Comparison of ENCODE assay signal across 13 cellular contexts in genomic region chr5:60487466-60487865, GRCh38.
DNase-seq lines count a peak whose midpoint lies in the region; TF ChIP-seq lines count a peak whose summit lies in the region.
"Had no signal": no experiment of that assay in that cellular context is flagged by ENCODE, and none has a peak within 500 bp of the region (broad histone marks: within the 10 kb centered on the region; RNA-seq: fewer than 3 reads in every experiment).

No MANE protein-coding gene starts in this region.

- peak overlapping the region; percentile 52 to 64 (median 53) for H3K4me3 ChIP-seq in esophagus muscularis mucosa

- TF ChIP-seq CTCF in esophagus muscularis mucosa (IDR thresholded peaks at IDR 0.05) = no peak

- no peak for TF ChIP-seq EP300 in esophagus muscularis mucosa (IDR thresholded peaks at IDR 0.05)

- DNase-seq in DMS153 treated with DMSO at 0.1 percent for 48 hours (lab: John Stamatoyannopoulos, UW; ENCODE audit: unreplicated experiment) = peak; percentile 1
- DNase-seq in NCI-H460 (ENCODE audit: extremely low read depth, low read depth) = peak; percentile 61
- DNase-seq in esophagus muscularis mucosa (ENCODE audit: extremely low spot score) = no peak
- peak; percentile 40 for DNase-seq in renal cortical epithelial cell (ENCODE audit: low read depth)
- DNase-seq in OCI-M1 (lab: John Stamatoyannopoulos, UW) = no peak
- no peak for DNase-seq in COLO829 (ENCODE audit: low spot score)
- no peak for DNase-seq in NCI-H526 treated with DMSO at 0.1 percent for 48 hours (lab: John Stamatoyannopoulos, UW)
- DNase-seq in NCI-H2171 treated with DMSO at 0.1 percent for 48 hours (lab: John Stamatoyannopoulos, UW) = no peak
- DNase-seq: activated CD8-positive, alpha-beta T cell treated with anti-CD3 and anti-CD28 coated beads, Interleukin-2, amount 10 ng/mL, durations not matched to agents 7 days and 5 days; activated naive CD4-positive, alpha-beta T cell treated with anti-CD3 and anti-CD28 coated beads, Interleukin-2, amount 10 ng/mL, durations not matched to agents 7 days and 5 days; left cardiac atrium; T-helper 2 cell had no signal

- 38% methylated on average over 2 of the region's 2 CpGs for WGBS in esophagus muscularis mucosa

- no peak for TF ChIP-seq POLR2A in esophagus muscularis mucosa (IDR thresholded peaks at IDR 0.05; ENCODE audit: low read depth)

- intact Hi-C loops in esophagus muscularis mucosa (cut with DNase I) = no loop called here

- no peaks in the 10 kb centered on the region for H3K36me3 ChIP-seq in esophagus muscularis mucosa

- H3K4me1 ChIP-seq in esophagus muscularis mucosa = peaks cover 0 to 27% (median 19%) of the 10 kb centered on the region in 4 donors

- peak overlapping the region; percentile 75 to 79 (median 78) for H3K27ac ChIP-seq in esophagus muscularis mucosa (replicated peaks in 1 of 4)
- H3K27ac ChIP-seq: KMS-11 had no signal

- H3K27me3 ChIP-seq in esophagus muscularis mucosa = peaks cover 0 to 4% (median 0%) of the 10 kb centered on the region in 4 donors

- no peaks in the 10 kb centered on the region for H3K9me3 ChIP-seq in esophagus muscularis mucosa

Comparison
In these comparisons a context has a peak if more than half of its experiments do, and no peak if none do; other contexts are left out.
1. DNase-seq: peak in DMS153 treated with DMSO at 0.1 percent for 48 hours (single experiment), NCI-H460 (single experiment) and renal cortical epithelial cell (single experiment); none in esophagus muscularis mucosa (single experiment), OCI-M1 (single experiment), COLO829 (single experiment), NCI-H526 treated with DMSO at 0.1 percent for 48 hours (single experiment) and NCI-H2171 treated with DMSO at 0.1 percent for 48 hours (single experiment).